Comparison of ENCODE assay signal across 14 cellular contexts in the genomic region with DNA sequence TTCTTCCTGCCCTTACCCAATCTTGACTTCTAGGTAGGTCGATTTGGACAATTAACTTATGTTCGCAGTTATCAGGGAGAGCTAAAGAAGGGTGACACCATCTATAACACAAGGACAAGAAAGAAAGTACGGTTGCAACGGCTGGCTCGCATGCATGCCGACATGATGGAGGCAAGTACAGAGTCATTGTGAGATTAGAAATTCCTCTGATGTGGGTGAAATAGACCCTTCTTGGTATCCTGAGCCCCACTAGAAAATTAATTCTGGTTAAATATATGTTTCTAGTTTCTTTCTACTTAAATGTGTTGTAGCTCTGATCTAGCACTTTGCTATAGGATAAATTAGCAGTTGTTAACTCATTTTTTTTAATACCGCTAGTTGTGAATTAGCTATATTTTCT.
"Had no signal": no experiment of that assay in that cellular context is flagged by ENCODE, and none has a peak within 500 bp of the region (broad histone marks: within the 10 kb centered on the region; RNA-seq: fewer than 3 reads in every experiment).

No MANE protein-coding gene starts in this region.

- H3K4me1 ChIP-seq: ascending aorta, breast epithelium had no signal

- H3K9me3 ChIP-seq: ascending aorta, breast epithelium, lower lobe of right lung, upper lobe of left lung had no signal

- H3K9me3 Mint-ChIP-seq: dendritic cell treated with granulocyte-macrophage colony-stimulating factor and Interleukin-4, amounts not matched to agents 40 ng/mL and 50 ng/mL, for 4 days; immature natural killer cell; nephron progenitor cell; T-helper 1 cell treated with Interleukin-12 subunit alpha and Interleukin-12 subunit beta and Interleukin-4 antibody, amounts not matched to agents 30 μg/mL and 1 μg/mL, for 36 hours had no signal

- DNase-seq: activated CD4-positive, alpha-beta T cell treated with anti-CD3 and anti-CD28 coated beads for 48 hours; activated T-cell treated with anti-CD3 and anti-CD28 coated beads, Interleukin-2, amount 50 U/mL, for 48 hours; immature natural killer cell; lower lobe of right lung; nephron progenitor cell; stimulated activated CD4-positive, alpha-beta T cell treated with anti-CD3 and anti-CD28 coated beads, Interleukin-4, amount 100 ng/mL, for 24 hours; upper lobe of left lung had no signal

- H3K27ac Mint-ChIP-seq: dendritic cell treated with granulocyte-macrophage colony-stimulating factor and Interleukin-4, amounts not matched to agents 40 ng/mL and 50 ng/mL, for 4 days; nephron progenitor cell; T-helper 1 cell treated with Interleukin-12 subunit alpha and Interleukin-12 subunit beta and Interleukin-4 antibody, amounts not matched to agents 30 μg/mL and 1 μg/mL, for 36 hours had no signal

- H3K27me3 ChIP-seq: ascending aorta, breast epithelium, upper lobe of left lung had no signal

- H3K27me3 Mint-ChIP-seq: dendritic cell treated with granulocyte-macrophage colony-stimulating factor and Interleukin-4, amounts not matched to agents 40 ng/mL and 50 ng/mL, for 4 days had no signal

- H3K4me3 Mint-ChIP-seq: dendritic cell treated with granulocyte-macrophage colony-stimulating factor and Interleukin-4, amounts not matched to agents 40 ng/mL and 50 ng/mL, for 4 days; immature natural killer cell; nephron progenitor cell; T-helper 1 cell treated with Interleukin-12 subunit alpha and Interleukin-12 subunit beta and Interleukin-4 antibody, amounts not matched to agents 30 μg/mL and 1 μg/mL, for 36 hours had no signal

- H3K36me3 ChIP-seq: breast epithelium had no signal

- H3K4me1 Mint-ChIP-seq: immature natural killer cell, nephron progenitor cell had no signal

- H3K4me3 ChIP-seq: ascending aorta, breast epithelium, lower lobe of right lung, skin epidermis, upper lobe of left lung had no signal

- H3K27ac ChIP-seq: ascending aorta, breast epithelium, epithelial cell of prostate, WERI-Rb-1 had no signal
